Comparison of ENCODE assay signal across 15 cellular contexts in the genomic region with DNA sequence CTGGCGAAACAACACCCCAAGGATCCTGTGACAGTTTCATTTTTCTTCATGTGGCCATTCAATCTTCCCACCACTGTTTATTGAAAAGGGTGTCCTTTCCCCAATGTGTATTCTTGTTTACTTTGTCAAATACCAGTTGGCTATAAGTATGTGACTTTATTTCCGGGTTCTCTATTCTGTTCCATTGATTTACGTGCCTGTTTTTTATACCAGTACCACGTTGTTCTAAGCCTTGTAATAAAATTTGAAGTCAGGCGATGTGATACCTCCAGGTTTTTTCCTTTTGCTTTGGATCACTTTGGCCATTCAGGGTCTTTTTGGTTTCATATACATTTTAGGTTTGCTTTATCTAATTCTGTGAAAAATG. TPM values are rescaled to one million over a fixed set of nuclear protein-coding genes. Genes with fewer than 3 reads are reported as not detected.
DNase-seq lines count a peak whose midpoint lies in the region; ATAC-seq, FAIRE-seq and TF ChIP-seq lines count a peak whose summit lies in the region.
"Had no signal": no experiment of that assay in that cellular context is flagged by ENCODE, and none has a peak within 500 bp of the region (broad histone marks: within the 10 kb centered on the region; RNA-seq: fewer than 3 reads in every experiment).

No MANE protein-coding gene starts in this region.

- H3K9ac ChIP-seq in HepG2 (ENCODE audit: insufficient read depth, low read depth, low read length) (no peak overlapping the region), mucosa of stomach (ENCODE audit: low read length) (peak overlapping the region; percentile 47)

- DNase-seq in HepG2 (ENCODE audit: low spot score) (no peak), right lobe of liver (no peak), epithelial cell of proximal tubule (ENCODE audit: low read depth) (no peak), activated T-cell treated with anti-CD3 and anti-CD28 coated beads for 4 hours (no peak), mesenteric fat pad (ENCODE audit: low spot score) (no peak), testis (no peak), islet precursor cell (no peak)
- DNase-seq: activated CD4-positive, alpha-beta T cell treated with anti-CD3 and anti-CD28 coated beads for 36 hours; activated CD8-positive, alpha-beta memory T cell treated with anti-CD3 and anti-CD28 coated beads, Interleukin-2, amount 50 U/mL, for 48 hours; effector CD8-positive, alpha-beta T cell had no signal

- H3K4me1 ChIP-seq in HepG2 (ENCODE audit: insufficient read depth, low read length) (no peaks in the 10 kb centered on the region), right lobe of liver (no peaks in the 10 kb centered on the region), mucosa of stomach (ENCODE audit: control insufficient read depth, insufficient read depth, low read length) (no peaks in the 10 kb centered on the region), testis (no peaks in the 10 kb centered on the region)
- H3K4me1 ChIP-seq: gastroesophageal sphincter had no signal

- no peak for TF ChIP-seq RAD21 in HepG2 (CRISPR knock-in tag; IDR thresholded peaks at IDR 0.05)

- intact Hi-C loops in HepG2 (cut with micrococcal nuclease; ENCODE audit: unreplicated experiment), result loop anchor here (10.0 kb wide), 1 partner anchor 1579 kb away; no protein-coding TSS in a partner anchor
- intact Hi-C loops in right lobe of liver (cut with DNase I), result no loop called here
- intact Hi-C loops in testis (cut with DNase I; ENCODE audit: low total_unique reads), result no loop called here

- no peak for ATAC-seq in HepG2
- no peak for ATAC-seq in right lobe of liver
- ATAC-seq: activated CD4-positive, alpha-beta T cell treated with anti-CD3 and anti-CD28 coated beads for 36 hours; activated naive CD4-positive, alpha-beta T cell treated with anti-CD3 and anti-CD28 coated beads, Interleukin-2, amount 50 U/mL, for 72 hours; gastroesophageal sphincter had no signal

- H2AFZ ChIP-seq in HepG2 (ENCODE audit: low read length), result no peak overlapping the region

- H3K4me2 ChIP-seq in HepG2 (ENCODE audit: low read depth, low read length), result peak overlapping the region; percentile 45

- no peak overlapping the region for H3K27ac ChIP-seq in HepG2 (ENCODE audit: extremely low read length, insufficient read depth, low read length)
- no peak overlapping the region for H3K27ac ChIP-seq in right lobe of liver
- no peak overlapping the region for H3K27ac ChIP-seq in testis
- H3K27ac ChIP-seq: gastroesophageal sphincter had no signal

- no peaks in the 10 kb centered on the region for H4K20me1 ChIP-seq in HepG2 (ENCODE audit: insufficient read depth, low read length)

- H3K4me3 ChIP-seq in HepG2 (replicated peaks in 1 of 3; ENCODE audit: insufficient read depth in 1 of 3, low read depth in 2 of 3, low read length in 3 of 3) (peak overlapping the region in 1 of 3 experiments; percentile 40; a peak in 1 of 6 replicates), right lobe of liver (no peak overlapping the region), epithelial cell of proximal tubule (ENCODE audit: low read depth, low read length) (peak overlapping the region; percentile 42), mucosa of stomach (ENCODE audit: low read length) (peak overlapping the region; percentile 14), testis (no peak overlapping the region)
- H3K4me3 ChIP-seq: gastroesophageal sphincter had no signal

- no peak for FAIRE-seq in HepG2 (lab: Jason Lieb, UNC)
- FAIRE-seq: HTR-8/SVneo had no signal

- TF ChIP-seq CTCF in HepG2 (CRISPR knock-in tag; IDR thresholded peaks at IDR 0.05) (no peak), right lobe of liver (IDR thresholded peaks at IDR 0.05) (no peak), epithelial cell of proximal tubule (conservative IDR thresholded peaks at IDR 0.05; ENCODE audit: low read depth, low read length) (no peak), testis (IDR thresholded peaks at IDR 0.05) (no peak)

- WGBS in HepG2 (ENCODE audit: low lambda C conversion rate), result 31% methylated on average over 5 of the region's 5 CpGs
- 49% methylated on average over 5 of the region's 5 CpGs for whole genome bisulfite sequencing in right lobe of liver (ENCODE audit: insufficient coverage, low coverage, low lambda C conversion rate, missing lambda C conversion rate)
- WGBS in testis, 2 donors, result 57 to 64% methylated on average over 5 of the region's 5 CpGs

- CTCF ChIA-PET in HepG2 (lab: Yijun Ruan, JAX; ENCODE audit: low intra/inter-chr PET ratio, low total read pairs), result no interaction called here

- H3K27me3 ChIP-seq in HepG2 (ENCODE audit: control insufficient read depth in 1 of 2, insufficient read depth in 2 of 2, low read length in 2 of 2) (no peaks in the 10 kb centered on the region), right lobe of liver (no peaks in the 10 kb centered on the region), mucosa of stomach (ENCODE audit: control insufficient read depth, insufficient read depth, low read length) (no peaks in the 10 kb centered on the region), testis (no peaks in the 10 kb centered on the region)

- in situ Hi-C loops in HepG2 (cut with HindIII; ENCODE audit: extremely low pct_ligation_motif_present, low pct_unique_long_range_greater_than_20kb), result loop anchor here (25.0 kb wide), 1 partner anchor 647 kb away; no protein-coding TSS in a partner anchor

- POLR2A ChIA-PET in HepG2 (lab: Yijun Ruan, JAX), result no interaction called here

- TF ChIP-seq EP300 in HepG2 (IDR thresholded peaks at IDR 0.05; ENCODE audit: low read depth in 2 of 2, low read length in 2 of 2), result no peak
- no peak for TF ChIP-seq EP300 in HepG2 (CRISPR knock-in tag; IDR thresholded peaks at IDR 0.05; ENCODE audit: borderline replicate concordance)

- TF ChIP-seq POLR2A in HepG2 (IDR thresholded peaks at IDR 0.05; ENCODE audit: insufficient read depth in 1 of 2, low read depth in 2 of 2, low read length in 2 of 2), result no peak
- TF ChIP-seq POLR2A in right lobe of liver (IDR thresholded peaks at IDR 0.05), result no peak
- TF ChIP-seq POLR2A in testis (IDR thresholded peaks at IDR 0.05), result no peak

- no TSS peak for BruUV-seq in HepG2 (replicated peaks; lab: Mats Ljungman, UMichigan)

- H3K36me3 ChIP-seq in HepG2 (replicated peaks in 1 of 2; ENCODE audit: control insufficient read depth in 1 of 2, insufficient read depth in 2 of 2, low read length in 2 of 2) (no peaks in the 10 kb centered on the region), right lobe of liver (no peaks in the 10 kb centered on the region), mucosa of stomach (ENCODE audit: control insufficient read depth, insufficient read depth, low read length) (no peaks in the 10 kb centered on the region), testis (ENCODE audit: low read depth, missing control alignments) (no peaks in the 10 kb centered on the region)
- H3K36me3 ChIP-seq: gastroesophageal sphincter had no signal

- no peaks in the 10 kb centered on the region for H3K79me2 ChIP-seq in HepG2 (ENCODE audit: insufficient read depth, low read length)

- H3K9me3 ChIP-seq in HepG2 (ENCODE audit: low read length) (no peaks in the 10 kb centered on the region), right lobe of liver (no peaks in the 10 kb centered on the region), mucosa of stomach (ENCODE audit: control insufficient read depth, low read length) (no peaks in the 10 kb centered on the region), testis (no peaks in the 10 kb centered on the region)
- H3K9me3 ChIP-seq: gastroesophageal sphincter had no signal

TF ChIP-seq in HepG2, 621 proteins besides CTCF, POLR2A, EP300 and RAD21 (continues in another document):
- TF ChIP-seq, protein P1, sequence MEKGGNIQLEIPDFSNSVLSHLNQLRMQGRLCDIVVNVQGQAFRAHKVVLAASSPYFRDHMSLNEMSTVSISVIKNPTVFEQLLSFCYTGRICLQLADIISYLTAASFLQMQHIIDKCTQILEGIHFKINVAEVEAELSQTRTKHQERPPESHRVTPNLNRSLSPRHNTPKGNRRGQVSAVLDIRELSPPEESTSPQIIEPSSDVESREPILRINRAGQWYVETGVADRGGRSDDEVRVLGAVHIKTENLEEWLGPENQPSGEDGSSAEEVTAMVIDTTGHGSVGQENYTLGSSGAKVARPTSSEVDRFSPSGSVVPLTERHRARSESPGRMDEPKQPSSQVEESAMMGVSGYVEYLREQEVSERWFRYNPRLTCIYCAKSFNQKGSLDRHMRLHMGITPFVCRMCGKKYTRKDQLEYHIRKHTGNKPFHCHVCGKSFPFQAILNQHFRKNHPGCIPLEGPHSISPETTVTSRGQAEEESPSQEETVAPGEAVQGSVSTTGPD (CRISPR knock-in tag; IDR thresholded peaks at IDR 0.05), result no peak
- TF ChIP-seq ISL2 (CRISPR knock-in tag; IDR thresholded peaks at IDR 0.05) (no peak), NFE2 (CRISPR knock-in tag; IDR thresholded peaks at IDR 0.05) (no peak), ZNF746 (CRISPR knock-in tag; IDR thresholded peaks at IDR 0.05) (no peak), SRY (CRISPR knock-in tag; IDR thresholded peaks at IDR 0.05) (no peak)

RNA-seq across cellular contexts. Expression of gene MGAT4C, which starts 9.1 kb away (rescaled TPM):
- total RNA-seq in HepG2 (2016; rRNA removed; fragmentation: Illumina TruSeq; extraction: Trizol), result not detected in 2 replicates
- not detected in 2 replicates for total RNA-seq in HepG2 (2016; cell fraction: cytosol; rRNA removed; fragmentation: Illumina TruSeq; extraction: Trizol; ENCODE audit: low read depth)
- not detected in 2 replicates for total RNA-seq in HepG2 (2016; cell fraction: insoluble cytoplasmic fraction; rRNA removed; fragmentation: Illumina TruSeq; extraction: Trizol)
- total RNA-seq in HepG2 (2016; cell fraction: membrane; rRNA removed; fragmentation: Illumina TruSeq; extraction: Trizol), result not detected in 2 replicates
- total RNA-seq in HepG2 (2016; cell fraction: nucleus; rRNA removed; fragmentation: Illumina TruSeq; extraction: Trizol), result not detected in 2 replicates
- not detected in 2 replicates for polyA plus RNA-seq in HepG2 (2011; rRNA removed)
- polyA plus RNA-seq in HepG2 (2011; cell fraction: cytosol; rRNA removed), result not detected in 2 replicates
- not detected in 2 replicates for polyA plus RNA-seq in HepG2 (2011; cell fraction: nucleus; rRNA removed)
- not detected in 2 replicates for polyA plus RNA-seq in HepG2 (2012)
- not detected in 2 replicates for polyA plus RNA-seq in HepG2 (2016; cell fraction: cytosol; fragmentation: Illumina TruSeq; extraction: Trizol; ENCODE audit: low read depth)
- not detected in 2 replicates for polyA plus RNA-seq in HepG2 (2016; cell fraction: insoluble cytoplasmic fraction; fragmentation: Illumina TruSeq; extraction: Trizol; ENCODE audit: low read depth)
- not detected in 2 replicates for polyA plus RNA-seq in HepG2 (2016; cell fraction: membrane; fragmentation: Illumina TruSeq; extraction: Trizol; ENCODE audit: low read depth)
- not detected in 2 replicates for polyA plus RNA-seq in HepG2 (2016; cell fraction: nucleus; fragmentation: Illumina TruSeq; extraction: Trizol; ENCODE audit: insufficient read depth, low read depth)
- polyA minus RNA-seq in HepG2 (2011; rRNA and poly(A)+ RNA removed; ENCODE audit: low replicate concordance), result under 0.01 TPM in 2 replicates
- polyA minus RNA-seq in HepG2 (2011; cell fraction: cytosol; rRNA and poly(A)+ RNA removed), result not detected in 2 replicates
- under 0.01 TPM in 2 replicates for polyA minus RNA-seq in HepG2 (2011; cell fraction: nucleus; rRNA and poly(A)+ RNA removed)
- total RNA-seq in right lobe of liver, result under 1 TPM in 5 of 6 experiments, not detected in 1; 0.06 to 0.55 (median 0.07) TPM
- not detected in 2 replicates for total RNA-seq in epithelial cell of proximal tubule
- total RNA-seq in mesenteric fat pad, result 0.32 TPM
- total RNA-seq in testis, result 1 to 10 TPM; 5.5 to 7.4 TPM
- polyA plus RNA-seq in testis (ENCODE audit: insufficient read depth, low read depth, low replicate concordance), result 11.3 TPM
- total RNA-seq: activated CD4-positive, alpha-beta T cell treated with anti-CD3 and anti-CD28 coated beads for 36 hours; activated naive CD4-positive, alpha-beta T cell treated with anti-CD3 and anti-CD28 coated beads, Interleukin-2, amount 50 U/mL, for 72 hours; kidney epithelial cell had no signal

Comparison
In these comparisons a context has a peak if more than half of its experiments do, and no peak if none do; other contexts are left out.
1. H3K4me3 ChIP-seq: peak in epithelial cell of proximal tubule (single experiment) and mucosa of stomach (single experiment); none in right lobe of liver (0 of 3) and testis (0 of 2).